ENCODE assay signal across 1 cellular context in the genomic region with DNA sequence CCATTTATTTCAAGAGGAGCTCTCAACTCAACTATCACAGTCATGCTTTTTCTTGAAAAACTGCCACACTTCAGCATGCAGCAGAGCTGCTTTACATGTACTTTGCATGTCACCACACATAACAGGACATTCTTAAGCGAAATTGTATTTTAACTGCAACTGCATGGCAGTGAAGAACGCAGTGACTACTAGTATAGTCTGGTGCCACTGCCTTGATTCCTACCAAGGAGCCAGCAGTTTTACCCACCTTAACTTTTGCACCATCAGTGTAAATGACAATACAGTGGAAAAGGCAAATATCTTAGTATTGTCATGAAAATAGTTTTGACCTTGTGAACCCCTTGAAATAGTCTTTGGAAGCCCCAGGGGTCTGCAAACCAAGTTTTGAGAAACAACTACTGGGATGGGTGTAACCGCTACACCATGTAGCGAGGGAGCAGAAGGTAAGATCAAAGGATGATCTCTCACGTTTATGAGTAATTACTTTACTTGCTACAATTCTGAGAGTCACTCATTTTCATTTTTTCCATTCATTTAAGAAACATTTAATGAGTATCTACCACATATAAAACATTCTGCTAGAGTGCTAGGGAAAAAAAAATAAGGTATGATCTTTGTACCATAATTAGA.
TF ChIP-seq lines count a peak whose summit lies in the region.

No MANE protein-coding gene starts in this region.

TF ChIP-seq in H1, 55 proteins besides CTCF, POLR2A, EP300 and RAD21:
- TF ChIP-seq POLR2AphosphoS5 (IDR thresholded peaks at IDR 0.05; ENCODE audit: low read depth, low read length) (no peak), SIRT6 (IDR thresholded peaks at IDR 0.05; ENCODE audit: low read length) (no peak)
